Comparison of ENCODE assay signal across 23 cellular contexts in the genomic region with DNA sequence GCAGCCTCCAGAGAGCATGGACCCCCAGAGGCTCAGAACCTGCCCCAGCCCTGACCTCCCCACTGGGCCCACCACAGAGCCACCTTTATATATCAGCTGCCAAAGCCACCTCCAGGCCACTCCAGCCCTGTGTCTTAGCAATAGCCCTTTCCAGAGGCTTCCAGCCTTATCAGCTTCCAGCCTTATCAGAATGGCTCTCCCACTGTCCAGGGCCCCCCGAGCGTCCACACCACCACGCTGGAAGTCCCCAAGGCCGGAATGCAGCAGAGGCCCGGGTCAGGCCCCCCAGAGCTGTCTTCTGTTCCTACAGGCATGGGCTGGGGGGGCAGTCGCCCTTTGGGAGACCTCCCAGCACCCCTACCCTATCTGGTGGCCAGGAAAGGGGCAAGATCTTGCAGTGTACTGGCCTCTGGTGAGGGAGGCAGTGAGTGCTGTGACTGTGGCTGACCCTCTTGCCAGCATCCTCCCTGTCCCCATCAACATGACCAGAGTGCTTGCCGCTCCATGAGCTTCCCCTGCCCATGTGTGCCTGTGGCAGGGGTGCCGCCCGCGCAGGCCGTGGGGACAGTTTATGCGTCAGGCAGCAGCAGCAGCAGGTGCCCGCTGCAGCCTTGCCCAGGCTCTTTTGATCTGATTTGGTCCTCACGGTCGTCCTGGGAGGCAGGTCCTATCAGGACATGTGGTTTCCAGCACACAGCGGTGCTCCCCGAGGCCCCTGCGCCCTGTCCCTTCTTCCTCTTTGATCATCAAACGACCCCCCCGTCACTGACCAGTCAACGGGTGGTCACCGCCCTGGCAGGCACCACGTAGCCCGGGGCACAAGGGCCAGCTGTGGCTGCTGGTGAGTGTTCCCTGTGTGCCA. TPM values are rescaled to one million over a fixed set of nuclear protein-coding genes. Genes with fewer than 3 reads are reported as not detected.
DNase-seq lines count a peak whose midpoint lies in the region; ATAC-seq and TF ChIP-seq lines count a peak whose summit lies in the region.
"Had no signal": no experiment of that assay in that cellular context is flagged by ENCODE, and none has a peak within 500 bp of the region (broad histone marks: within the 10 kb centered on the region; RNA-seq: fewer than 3 reads in every experiment).

No MANE protein-coding gene starts in this region.

- peak overlapping the region; percentile 47 for H3K4ac ChIP-seq in neuronal stem cell (ENCODE audit: low read length)

- no peak for TF ChIP-seq POLR2A in Peyer's patch (IDR thresholded peaks at IDR 0.05)
- no peak for TF ChIP-seq POLR2A in esophagus squamous epithelium (IDR thresholded peaks at IDR 0.05)

- peak overlapping the region; percentile 78 to 80 for H3K27ac Mint-ChIP-seq in effector memory CD8-positive, alpha-beta T cell
- H3K27ac Mint-ChIP-seq: dendritic cell treated with granulocyte-macrophage colony-stimulating factor and Interleukin-4, amounts not matched to agents 40 ng/mL and 50 ng/mL, for 4 days; stimulated activated memory B cell treated with anti-CD40 and anti-IgM and Interleukin-4, amounts not matched to agents 10 μg/mL and 1 μg/mL and 100 μg/mL, for 72 hours; T-helper 1 cell treated with Interleukin-12 subunit alpha and Interleukin-12 subunit beta and Interleukin-4 antibody, amounts not matched to agents 30 μg/mL and 1 μg/mL, for 36 hours had no signal

- H3K9me3 ChIP-seq in BLaER1, result no peaks in the 10 kb centered on the region
- H3K9me3 ChIP-seq in Peyer's patch, result no peaks in the 10 kb centered on the region
- peaks cover 0 to 5% of the 10 kb centered on the region in 2 donors for H3K9me3 ChIP-seq in neuronal stem cell (replicated peaks in 1 of 2; ENCODE audit: control insufficient read depth in 2 of 2, insufficient read depth in 1 of 2, low read depth in 1 of 2, low read length in 2 of 2)
- no peaks in the 10 kb centered on the region for H3K9me3 ChIP-seq in esophagus squamous epithelium
- no peaks in the 10 kb centered on the region for H3K9me3 ChIP-seq in MG63
- H3K9me3 ChIP-seq: A549 had no signal

- H4K8ac ChIP-seq in neuronal stem cell (ENCODE audit: low read depth, low read length), result no peak overlapping the region

- peaks cover 98% of the 10 kb centered on the region for H4K20me1 ChIP-seq in BLaER1

- H3K14ac ChIP-seq in neuronal stem cell (ENCODE audit: low read length), result peak overlapping the region; percentile 25

- peak overlapping the region; percentile 32 for H2AK5ac ChIP-seq in neuronal stem cell (ENCODE audit: low read depth, low read length)

- peaks cover 9% of the 10 kb centered on the region for H3K79me1 ChIP-seq in neuronal stem cell (ENCODE audit: low read depth, low read length)

- H2BK12ac ChIP-seq in neuronal stem cell (ENCODE audit: low read length), result no peak overlapping the region

- no peak overlapping the region for H2AFZ ChIP-seq in neuronal stem cell (ENCODE audit: low read length)

- H3K4me2 ChIP-seq in BLaER1, result peak overlapping the region; percentile 93
- H3K4me2 ChIP-seq in neuronal stem cell (ENCODE audit: insufficient read depth, low read length, poor library complexity, severe bottlenecking), result no peak overlapping the region
- H3K4me2 ChIP-seq: A549 had no signal

- no peaks in the 10 kb centered on the region for H3K9me3 Mint-ChIP-seq in effector memory CD8-positive, alpha-beta T cell
- H3K9me3 Mint-ChIP-seq: activated naive CD4-positive, alpha-beta T cell treated with anti-CD3 and anti-CD28 coated beads, Interleukin-2, amount 50 U/mL, for 72 hours; CD8-positive, alpha-beta memory T cell; dendritic cell treated with granulocyte-macrophage colony-stimulating factor and Interleukin-4, amounts not matched to agents 40 ng/mL and 50 ng/mL, for 4 days; stimulated activated memory B cell treated with anti-CD40 and anti-IgM and Interleukin-4, amounts not matched to agents 10 μg/mL and 1 μg/mL and 100 μg/mL, for 72 hours; T-helper 1 cell treated with Interleukin-12 subunit alpha and Interleukin-12 subunit beta and Interleukin-4 antibody, amounts not matched to agents 30 μg/mL and 1 μg/mL, for 36 hours had no signal

- peak overlapping the region; percentile 86 for H3K23ac ChIP-seq in neuronal stem cell (ENCODE audit: low read depth, low read length, poor library complexity)

- H3K27me3 ChIP-seq in BLaER1 (no peaks in the 10 kb centered on the region), Peyer's patch (no peaks in the 10 kb centered on the region), neuronal stem cell (ENCODE audit: control insufficient read depth in 3 of 3, insufficient read depth in 3 of 3, low read depth in 1 of 3, low read length in 3 of 3) (peaks cover 0 to 3% (median 0%) of the 10 kb centered on the region in 3 experiments), esophagus squamous epithelium (no peaks in the 10 kb centered on the region), MG63 (no peaks in the 10 kb centered on the region)

- no peak overlapping the region for H2BK15ac ChIP-seq in neuronal stem cell (ENCODE audit: low read length)

- no peak overlapping the region for H3K4me3 Mint-ChIP-seq in effector memory CD8-positive, alpha-beta T cell
- H3K4me3 Mint-ChIP-seq: dendritic cell treated with granulocyte-macrophage colony-stimulating factor and Interleukin-4, amounts not matched to agents 40 ng/mL and 50 ng/mL, for 4 days; stimulated activated memory B cell treated with anti-CD40 and anti-IgM and Interleukin-4, amounts not matched to agents 10 μg/mL and 1 μg/mL and 100 μg/mL, for 72 hours; T-helper 1 cell treated with Interleukin-12 subunit alpha and Interleukin-12 subunit beta and Interleukin-4 antibody, amounts not matched to agents 30 μg/mL and 1 μg/mL, for 36 hours had no signal

- intact Hi-C loops in esophagus squamous epithelium (cut with DNase I), result no loop called here

- peaks cover 30 to 32% of the 10 kb centered on the region in 2 donors for H3K4me1 Mint-ChIP-seq in effector memory CD8-positive, alpha-beta T cell (ENCODE audit: low read depth in 2 of 2)
- H3K4me1 Mint-ChIP-seq: stimulated activated memory B cell treated with anti-CD40 and anti-IgM and Interleukin-4, amounts not matched to agents 10 μg/mL and 1 μg/mL and 100 μg/mL, for 72 hours had no signal

- H3K4me1 ChIP-seq in BLaER1 (peaks cover 100% of the 10 kb centered on the region), Peyer's patch (peaks cover 0 to 80% (median 8%) of the 10 kb centered on the region in 4 donors), neuronal stem cell (ENCODE audit: control insufficient read depth in 2 of 2, insufficient read depth in 1 of 2, low read depth in 1 of 2, low read length in 2 of 2) (peaks cover 17 to 23% of the 10 kb centered on the region in 2 donors), esophagus squamous epithelium (peaks cover 3 to 91% (median 26%) of the 10 kb centered on the region in 3 donors)

- no peak overlapping the region for H2BK5ac ChIP-seq in neuronal stem cell (ENCODE audit: low read length)

- ATAC-seq in effector memory CD8-positive, alpha-beta T cell (replicated peaks), result no peak
- ATAC-seq: activated naive CD4-positive, alpha-beta T cell treated with anti-CD3 and anti-CD28 coated beads, Interleukin-2, amount 50 U/mL, for 72 hours; sciatic nerve; stimulated activated memory B cell treated with anti-CD40 and anti-IgM and Interleukin-4, amounts not matched to agents 10 μg/mL and 1 μg/mL and 100 μg/mL, for 72 hours had no signal

- peak overlapping the region; percentile 52 for H3K18ac ChIP-seq in neuronal stem cell (ENCODE audit: low read length)

- H4K91ac ChIP-seq in neuronal stem cell (ENCODE audit: low read depth, low read length, poor library complexity), result no peak overlapping the region

- H3K4me3 ChIP-seq in BLaER1 (no peak overlapping the region), Peyer's patch (no peak overlapping the region), neuronal stem cell (ENCODE audit: low read length in 2 of 2) (peak overlapping the region in 1 of 2 donors; percentile 66), esophagus squamous epithelium (no peak overlapping the region), MG63 (no peak overlapping the region)
- H3K4me3 ChIP-seq: A549 had no signal

- H3K9ac ChIP-seq in BLaER1, result 0 out of 2 replicates have a peak overlapping the region, but pooled peaks have one; percentile 24
- H3K9ac ChIP-seq in neuronal stem cell (ENCODE audit: low read depth, low read length, poor library complexity), result peak overlapping the region; percentile 74

- H3K27me3 Mint-ChIP-seq in effector memory CD8-positive, alpha-beta T cell, result no peaks in the 10 kb centered on the region
- H3K27me3 Mint-ChIP-seq: dendritic cell treated with granulocyte-macrophage colony-stimulating factor and Interleukin-4, amounts not matched to agents 40 ng/mL and 50 ng/mL, for 4 days had no signal

- H3K36me3 Mint-ChIP-seq in effector memory CD8-positive, alpha-beta T cell (ENCODE audit: insufficient read depth), result peaks cover 15% of the 10 kb centered on the region
- H3K36me3 Mint-ChIP-seq: activated naive CD4-positive, alpha-beta T cell treated with anti-CD3 and anti-CD28 coated beads, Interleukin-2, amount 50 U/mL, for 72 hours; CD8-positive, alpha-beta memory T cell; stimulated activated memory B cell treated with anti-CD40 and anti-IgM and Interleukin-4, amounts not matched to agents 10 μg/mL and 1 μg/mL and 100 μg/mL, for 72 hours had no signal

- H3K27ac ChIP-seq in BLaER1 (peak overlapping the region; percentile 31), Peyer's patch (peak overlapping the region in 3 of 4 donors; percentile 24 to 84 (median 69)), neuronal stem cell (replicated peaks; ENCODE audit: low read length) (no peak overlapping the region), esophagus squamous epithelium (no peak overlapping the region)
- H3K27ac ChIP-seq: A549 had no signal

- no CpG with 5 or more reads among the region's 24 CpGs for WGBS in neuronal stem cell (ENCODE audit: extremely low coverage in 2 of 2, insufficient read length in 2 of 2, insufficient replicate concordance in 1 of 2), 2 donors
- 49% methylated on average over 7 of the region's 24 CpGs; no CpG with 5 or more reads in 1 of the 2 donors for WGBS in esophagus squamous epithelium, 2 donors

- no peak for TF ChIP-seq CTCF in Peyer's patch (IDR thresholded peaks at IDR 0.05)
- TF ChIP-seq CTCF in esophagus squamous epithelium (IDR thresholded peaks at IDR 0.05), result no peak

- H2BK120ac ChIP-seq in neuronal stem cell (ENCODE audit: low read depth, low read length), result no peak overlapping the region

- H3K36me3 ChIP-seq in BLaER1 (peaks cover 5% of the 10 kb centered on the region; the same call in 1 of the 2 replicates), Peyer's patch (no peaks in the 10 kb centered on the region), neuronal stem cell (replicated peaks in 1 of 2; ENCODE audit: control insufficient read depth in 2 of 2, insufficient read depth in 2 of 2, low read length in 2 of 2) (peaks cover 3 to 4% of the 10 kb centered on the region in 2 donors), esophagus squamous epithelium (peaks cover 0 to 44% (median 0%) of the 10 kb centered on the region in 3 donors), MG63 (no peaks in the 10 kb centered on the region)

- no peak for DNase-seq in Peyer's patch
- no peak for DNase-seq in effector memory CD8-positive, alpha-beta T cell
- no peak for DNase-seq in neuronal stem cell (ENCODE audit: low spot score)
- no peak for DNase-seq in COLO668 (lab: John Stamatoyannopoulos, UW; ENCODE audit: unreplicated experiment)
- DNase-seq in esophagus squamous epithelium (lab: John Stamatoyannopoulos, UW), result no peak
- DNase-seq in MG63, result no peak
- DNase-seq in mucosa of gallbladder (ENCODE audit: low spot score), result no peak
- DNase-seq: activated CD4-positive, CD25-positive, alpha-beta regulatory T cell treated with anti-CD3 and anti-CD28 coated beads, Interleukin-2, amount 50 U/mL, for 72 hours; activated T-cell treated with anti-CD3 and anti-CD28 coated beads for 4 hours; AML-193; CD8-positive, alpha-beta memory T cell; islet precursor cell; NCI-H2029; NCI-H526; posterior cingulate gyrus; stimulated activated CD4-positive, alpha-beta T cell treated with anti-CD3 and anti-CD28 coated beads, Interleukin-4, amount 100 ng/mL, for 24 hours had no signal

RNA-seq across cellular contexts. Expression of a gene that starts 15.9 kb away (rescaled TPM):
- 100 to 1,000 TPM in 1 of 4 donors, 10 to 100 TPM in 3; 39.8 to 110 (median 73.2) TPM for total RNA-seq in Peyer's patch
- 9.5 TPM for polyA plus RNA-seq in neuronal stem cell (2013, experiment 1 of 2)
- 9.7 TPM for polyA plus RNA-seq in neuronal stem cell (2013, experiment 2 of 2)
- 10 to 100 TPM; 11.9 to 30.9 (median 17.9) TPM for total RNA-seq in esophagus squamous epithelium
- total RNA-seq in MG63 (2014; rRNA removed; shearing (Covaris generic); ENCODE audit: low replicate concordance), result 9.9 and 11.0 TPM in 2 replicates
- 45.2 TPM for total RNA-seq in mucosa of gallbladder

Comparison
In these comparisons a context has a peak if more than half of its experiments do, and no peak if none do; other contexts are left out.
1. H3K27ac ChIP-seq: peak in BLaER1 (single experiment) and Peyer's patch (3 of 4); none in neuronal stem cell (single experiment) and esophagus squamous epithelium (0 of 4).